In the genomic region with DNA sequence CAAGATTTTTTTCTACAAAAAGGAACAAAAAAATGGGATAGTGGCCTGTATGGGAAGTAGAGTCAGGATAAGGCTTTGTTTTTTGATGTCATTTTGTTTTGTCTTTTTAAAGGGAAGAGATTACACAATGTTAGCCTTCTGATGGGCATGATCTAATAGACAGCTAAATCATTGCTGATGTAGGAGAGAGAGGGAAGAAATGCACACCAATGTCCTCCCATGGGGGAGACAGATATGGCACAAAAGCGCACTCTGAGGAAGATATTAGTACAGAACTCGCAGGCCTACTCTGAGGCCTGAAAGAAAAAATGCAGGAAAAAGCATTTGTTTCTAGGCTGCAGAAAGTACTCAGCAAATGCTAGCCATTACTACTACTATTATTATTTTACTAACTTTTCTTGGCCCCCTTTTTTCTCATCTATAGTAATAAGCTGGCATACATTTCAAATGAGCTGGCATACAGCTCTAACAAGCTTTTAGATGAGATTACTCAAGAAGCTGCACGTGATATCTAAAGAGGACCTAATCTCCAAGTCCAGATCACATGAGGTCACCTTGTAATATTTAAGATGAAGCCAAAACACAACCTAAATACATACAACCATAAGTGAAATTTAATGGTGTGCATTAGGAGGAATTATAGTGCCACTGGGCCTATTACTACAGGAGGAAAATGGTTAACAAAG, we compare ENCODE assay signal across 15 cellular contexts.
DNase-seq lines count a peak whose midpoint lies in the region; ATAC-seq and TF ChIP-seq lines count a peak whose summit lies in the region.
"Had no signal": no experiment of that assay in that cellular context is flagged by ENCODE, and none has a peak within 500 bp of the region (broad histone marks: within the 10 kb centered on the region; RNA-seq: fewer than 3 reads in every experiment).

No MANE protein-coding gene starts in this region.

- no peaks in the 10 kb centered on the region for H4K20me1 ChIP-seq in smooth muscle cell (ENCODE audit: low read depth)
- H4K20me1 ChIP-seq: BLaER1 had no signal

- ATAC-seq in Right ventricle myocardium inferior (peak; percentile 79), heart left ventricle (no peak), left lung (peak; percentile 38)

- peak overlapping the region; percentile 22 for H3K4me2 ChIP-seq in smooth muscle cell
- H3K4me2 ChIP-seq: BLaER1 had no signal

- H3K4me3 ChIP-seq in heart left ventricle (no peak overlapping the region), left lung (no peak overlapping the region), smooth muscle cell (no peak overlapping the region)
- H3K4me3 ChIP-seq: BLaER1, HAP-1 had no signal

- H3K9me3 ChIP-seq in heart left ventricle (peaks cover 0 to 2% (median 0%) of the 10 kb centered on the region in 12 donors), left lung (peaks cover 0 to 1% of the 10 kb centered on the region in 2 donors), smooth muscle cell (replicated peaks; ENCODE audit: low read depth) (no peaks in the 10 kb centered on the region)
- H3K9me3 ChIP-seq: BLaER1, Caco-2, HAP-1 had no signal

- intact Hi-C loops in Right ventricle myocardium inferior (cut with DNase I), result no loop called here
- intact Hi-C loops in heart left ventricle (cut with DNase I), result no loop called here
- intact Hi-C loops in left lung (cut with DNase I), result no loop called here

- H3K36me3 ChIP-seq in heart left ventricle (no peaks in the 10 kb centered on the region), left lung (no peaks in the 10 kb centered on the region), smooth muscle cell (ENCODE audit: low read depth) (no peaks in the 10 kb centered on the region)
- H3K36me3 ChIP-seq: BLaER1, HAP-1 had no signal

- DNase-seq in Right ventricle myocardium inferior (ENCODE audit: missing footprints) (no peak), heart left ventricle (no peak), NCI-H82 (lab: John Stamatoyannopoulos, UW) (peak; percentile 96), left lung (no peak), smooth muscle cell (lab: John Stamatoyannopoulos, UW; ENCODE audit: unreplicated experiment) (no peak), SHP77 treated with DMSO at 0.1 percent for 48 hours (lab: John Stamatoyannopoulos, UW) (no peak), activated T-cell treated with anti-CD3 and anti-CD28 coated beads for 4 hours (no peak), pons (ENCODE audit: low spot score) (no peak)
- DNase-seq: AML-193; Caco-2; CD8-positive, alpha-beta memory T cell; DMS 273 treated with DMSO at 0.1 percent for 48 hours had no signal

- H3K27ac ChIP-seq in heart left ventricle (no peak overlapping the region), left lung (no peak overlapping the region), smooth muscle cell (ENCODE audit: low read depth) (no peak overlapping the region)
- H3K27ac ChIP-seq: 22Rv1, BLaER1 had no signal

- no peaks in the 10 kb centered on the region for H3K27me3 ChIP-seq in heart left ventricle
- no peaks in the 10 kb centered on the region for H3K27me3 ChIP-seq in left lung
- H3K27me3 ChIP-seq in smooth muscle cell (ENCODE audit: low read depth), result no peaks in the 10 kb centered on the region
- H3K27me3 ChIP-seq: BLaER1 had no signal

- H3K4me1 ChIP-seq in heart left ventricle (peaks cover 0 to 12% (median 2%) of the 10 kb centered on the region in 12 donors), left lung (peaks cover 0 to 4% of the 10 kb centered on the region in 2 donors), smooth muscle cell (ENCODE audit: low read depth) (no peaks in the 10 kb centered on the region)
- H3K4me1 ChIP-seq: BLaER1, Caco-2, HAP-1 had no signal

- TF ChIP-seq POLR2A in heart left ventricle (IDR thresholded peaks at IDR 0.05), result no peak

- no peak overlapping the region for H2AFZ ChIP-seq in smooth muscle cell (ENCODE audit: low read depth)

- H3K9ac ChIP-seq in smooth muscle cell (ENCODE audit: low read depth), result no peak overlapping the region
- H3K9ac ChIP-seq: BLaER1 had no signal

- H3K79me2 ChIP-seq in smooth muscle cell (ENCODE audit: low read depth), result no peaks in the 10 kb centered on the region

- TF ChIP-seq CTCF in heart left ventricle (IDR thresholded peaks at IDR 0.05) (no peak), left lung (IDR thresholded peaks at IDR 0.05) (no peak), smooth muscle cell (IDR thresholded peaks at IDR 0.05; ENCODE audit: borderline replicate concordance, insufficient read depth, poor library complexity, severe bottlenecking) (no peak)

- WGBS in heart left ventricle, 4 donors, result 65 to 72% (median 69%) methylated on average over 3 of the region's 3 CpGs
- 73% methylated on average over 3 of the region's 3 CpGs for WGBS in smooth muscle cell (ENCODE audit: low lambda C conversion rate)

- no peaks in the 10 kb centered on the region for H3F3A ChIP-seq in smooth muscle cell (ENCODE audit: low read depth)

Comparison
In these comparisons a context has a peak if more than half of its experiments do, and no peak if none do; other contexts are left out.
1. ATAC-seq: peak in Right ventricle myocardium inferior (single experiment) and left lung (single experiment); none in heart left ventricle (0 of 4).